Comparison of ENCODE assay signal across 26 cellular contexts in the genomic region with DNA sequence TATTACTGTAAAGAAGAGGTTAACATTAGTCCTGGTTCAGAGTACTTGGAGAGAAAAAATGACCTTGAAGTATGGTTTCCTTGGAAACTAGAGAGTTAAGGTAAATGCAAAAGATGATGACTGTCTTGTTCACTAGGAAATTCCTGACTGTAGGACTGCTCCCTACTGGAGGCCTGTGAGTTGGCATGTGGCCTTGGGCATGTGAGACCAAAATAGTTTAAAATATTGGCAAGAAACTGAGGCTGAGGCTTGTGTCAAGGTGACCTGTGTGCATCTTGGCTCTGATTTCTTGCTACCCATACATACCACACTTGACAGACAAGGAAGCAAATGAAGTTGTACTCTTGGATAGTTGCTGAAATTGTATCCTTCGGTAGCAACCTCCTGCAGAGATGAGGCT.
"Had no signal": no experiment of that assay in that cellular context is flagged by ENCODE, and none has a peak within 500 bp of the region (broad histone marks: within the 10 kb centered on the region; RNA-seq: fewer than 3 reads in every experiment).

No MANE protein-coding gene starts in this region.

- H3K27ac ChIP-seq: KMS-11, SJCRH30, VCaP had no signal

- H3K4me3 ChIP-seq: MG63, SJCRH30 had no signal

- H3K9me3 ChIP-seq: MG63, SJCRH30, SK-N-SH had no signal

- H3K27me3 ChIP-seq: MG63, SJCRH30 had no signal

- DNase-seq: activated CD4-positive, alpha-beta memory T cell treated with anti-CD3 and anti-CD28 coated beads for 36 hours; activated CD4-positive, alpha-beta T cell treated with anti-CD3 and anti-CD28 coated beads, Interleukin-2, amount 10 ng/mL, durations not matched to agents 7 days and 5 days; activated CD4-positive, CD25-positive, alpha-beta regulatory T cell; activated CD8-positive, alpha-beta memory T cell treated with anti-CD3 and anti-CD28 coated beads for 24 hours; activated effector memory CD4-positive, alpha-beta T cell treated with anti-CD3 and anti-CD28 coated beads, Interleukin-2, amount 50 U/mL, for 16 hours; activated naive CD4-positive, alpha-beta T cell treated with Interleukin-2 at 50 U/mL for 16 hours; activated naive CD8-positive, alpha-beta T cell treated with anti-CD3 and anti-CD28 coated beads, Interleukin-2, amount 50 U/mL, for 24 hours; activated T-cell treated with anti-CD3 and anti-CD28 coated beads, Interleukin-2, amount 50 U/mL, for 4 hours; amygdala; MG63; MV-4-11; NCI-H1092 treated with DMSO at 0.1 percent for 48 hours; NCI-H1417 treated with DMSO at 0.1 percent for 48 hours; NCI-H1694; NCI-H2029; NCI-H2107; NCI-H2171 treated with DMSO at 0.1 percent for 48 hours; NCI-H226; NCI-H526 treated with DMSO at 0.1 percent for 48 hours; NCI-H82; SJCRH30; SK-N-SH; T-helper 1 cell had no signal

- H3K36me3 ChIP-seq: MG63, SJCRH30 had no signal

- H3K4me1 ChIP-seq: SJCRH30 had no signal

- ATAC-seq: activated naive CD4-positive, alpha-beta T cell treated with anti-CD3 and anti-CD28 coated beads, Interleukin-2, amount 50 U/mL, for 72 hours; activated naive CD8-positive, alpha-beta T cell treated with anti-CD3 and anti-CD28 coated beads, Interleukin-2, amount 50 U/mL, for 24 hours; activated T-cell treated with anti-CD3 and anti-CD28 coated beads, Interleukin-2, amount 50 U/mL, for 4 hours had no signal
